ENCODE assay signal across 1 cellular context in genomic region chr5:42811591-42812392, GRCh38.
TF ChIP-seq lines count a peak whose summit lies in the region.

TSS of gene SELENOP (minus strand) at chr5:42811892. CDS start at chr5:42808353, 3,539 bp downstream.

TF ChIP-seq in HepG2, 621 proteins besides CTCF, POLR2A, EP300 and RAD21 (continued from another document):
- TF ChIP-seq ZNF580 (CRISPR knock-in tag; IDR thresholded peaks at IDR 0.05; ENCODE audit: borderline replicate concordance, low read depth) (peak; percentile 73; the same call in 1 of the 2 replicates), ZC3H4 (CRISPR knock-in tag; IDR thresholded peaks at IDR 0.05; ENCODE audit: borderline replicate concordance) (no peak; the same call in 1 of the 2 replicates), ZNF788 (CRISPR knock-in tag; IDR thresholded peaks at IDR 0.05; ENCODE audit: borderline replicate concordance) (peak; percentile 51; the same call in 1 of the 2 replicates), FOXJ3 (CRISPR knock-in tag; IDR thresholded peaks at IDR 0.05; ENCODE audit: borderline replicate concordance) (peak; percentile 99), ZBTB7A (CRISPR knock-in tag; IDR thresholded peaks at IDR 0.05) (no peak), NFKBIZ (CRISPR knock-in tag; IDR thresholded peaks at IDR 0.05) (peak; percentile 87), ZBTB46 (CRISPR knock-in tag; IDR thresholded peaks at IDR 0.05; ENCODE audit: borderline replicate concordance) (no peak), AHR (CRISPR knock-in tag; IDR thresholded peaks at IDR 0.05) (no peak; the same call in 1 of the 2 replicates), HOMEZ (CRISPR knock-in tag; IDR thresholded peaks at IDR 0.05; ENCODE audit: low read depth) (peak; percentile 84; the same call in 1 of the 2 replicates), ZSCAN29 (CRISPR knock-in tag; conservative IDR thresholded peaks at IDR 0.05) (0 out of 2 replicates have a peak, but pooled peaks have one; percentile 78), GTF2F1 (IDR thresholded peaks at IDR 0.05; ENCODE audit: low read length) (peak; percentile 98), NONO (IDR thresholded peaks at IDR 0.05) (no peak), NONO (CRISPR knock-in tag; conservative IDR thresholded peaks at IDR 0.05) (peak; percentile 85; the same call in 1 of the 2 replicates), NR2C2 (CRISPR knock-in tag; IDR thresholded peaks at IDR 0.05; ENCODE audit: borderline replicate concordance) (peak; percentile 83), ZSCAN20 (CRISPR knock-in tag; IDR thresholded peaks at IDR 0.05; ENCODE audit: borderline replicate concordance) (no peak), EHMT2 (IDR thresholded peaks at IDR 0.05; ENCODE audit: borderline replicate concordance, low read depth, low read length) (no peak), ZMYM3 (CRISPR knock-in tag; IDR thresholded peaks at IDR 0.05) (0 out of 2 replicates have a peak, but pooled peaks have one; percentile 36), NCOA1 (CRISPR knock-in tag; IDR thresholded peaks at IDR 0.05) (no peak; the same call in 1 of the 2 replicates), ZBTB38 (CRISPR knock-in tag; IDR thresholded peaks at IDR 0.05) (peak; percentile 33; the same call in 1 of the 2 replicates), ELF4 (CRISPR knock-in tag; IDR thresholded peaks at IDR 0.05; ENCODE audit: borderline replicate concordance) (peak; percentile 88; the same call in 1 of the 2 replicates), ZNF543 (CRISPR knock-in tag; IDR thresholded peaks at IDR 0.05) (peak; percentile 42; the same call in 1 of the 2 replicates), CSRNP1 (CRISPR knock-in tag; IDR thresholded peaks at IDR 0.05) (no peak), HMG20A (CRISPR knock-in tag; IDR thresholded peaks at IDR 0.05; ENCODE audit: borderline replicate concordance) (peak; percentile 83), ZNF781 (CRISPR knock-in tag; IDR thresholded peaks at IDR 0.05; ENCODE audit: borderline replicate concordance, not compliant biosample characterization) (peak; percentile 37), BCL6 (CRISPR knock-in tag; IDR thresholded peaks at IDR 0.05) (peak; percentile 90), ATF5 (CRISPR knock-in tag; IDR thresholded peaks at IDR 0.05; ENCODE audit: low read depth) (no peak), ZNF660 (CRISPR knock-in tag; IDR thresholded peaks at IDR 0.05; ENCODE audit: borderline replicate concordance, low read depth) (no peak), KAT8 (CRISPR knock-in tag; IDR thresholded peaks at IDR 0.05) (peak; percentile 57; the same call in 1 of the 2 replicates)
